ENCODE assay signal across 1 cellular context in genomic region chr2:17580319-17580715, GRCh38.
TF ChIP-seq lines count a peak whose summit lies in the region.

No MANE protein-coding gene starts in this region.

TF ChIP-seq in GM23338, 12 proteins besides CTCF, POLR2A, EP300 and RAD21 (continued from another document):
- TF ChIP-seq, protein P1, sequence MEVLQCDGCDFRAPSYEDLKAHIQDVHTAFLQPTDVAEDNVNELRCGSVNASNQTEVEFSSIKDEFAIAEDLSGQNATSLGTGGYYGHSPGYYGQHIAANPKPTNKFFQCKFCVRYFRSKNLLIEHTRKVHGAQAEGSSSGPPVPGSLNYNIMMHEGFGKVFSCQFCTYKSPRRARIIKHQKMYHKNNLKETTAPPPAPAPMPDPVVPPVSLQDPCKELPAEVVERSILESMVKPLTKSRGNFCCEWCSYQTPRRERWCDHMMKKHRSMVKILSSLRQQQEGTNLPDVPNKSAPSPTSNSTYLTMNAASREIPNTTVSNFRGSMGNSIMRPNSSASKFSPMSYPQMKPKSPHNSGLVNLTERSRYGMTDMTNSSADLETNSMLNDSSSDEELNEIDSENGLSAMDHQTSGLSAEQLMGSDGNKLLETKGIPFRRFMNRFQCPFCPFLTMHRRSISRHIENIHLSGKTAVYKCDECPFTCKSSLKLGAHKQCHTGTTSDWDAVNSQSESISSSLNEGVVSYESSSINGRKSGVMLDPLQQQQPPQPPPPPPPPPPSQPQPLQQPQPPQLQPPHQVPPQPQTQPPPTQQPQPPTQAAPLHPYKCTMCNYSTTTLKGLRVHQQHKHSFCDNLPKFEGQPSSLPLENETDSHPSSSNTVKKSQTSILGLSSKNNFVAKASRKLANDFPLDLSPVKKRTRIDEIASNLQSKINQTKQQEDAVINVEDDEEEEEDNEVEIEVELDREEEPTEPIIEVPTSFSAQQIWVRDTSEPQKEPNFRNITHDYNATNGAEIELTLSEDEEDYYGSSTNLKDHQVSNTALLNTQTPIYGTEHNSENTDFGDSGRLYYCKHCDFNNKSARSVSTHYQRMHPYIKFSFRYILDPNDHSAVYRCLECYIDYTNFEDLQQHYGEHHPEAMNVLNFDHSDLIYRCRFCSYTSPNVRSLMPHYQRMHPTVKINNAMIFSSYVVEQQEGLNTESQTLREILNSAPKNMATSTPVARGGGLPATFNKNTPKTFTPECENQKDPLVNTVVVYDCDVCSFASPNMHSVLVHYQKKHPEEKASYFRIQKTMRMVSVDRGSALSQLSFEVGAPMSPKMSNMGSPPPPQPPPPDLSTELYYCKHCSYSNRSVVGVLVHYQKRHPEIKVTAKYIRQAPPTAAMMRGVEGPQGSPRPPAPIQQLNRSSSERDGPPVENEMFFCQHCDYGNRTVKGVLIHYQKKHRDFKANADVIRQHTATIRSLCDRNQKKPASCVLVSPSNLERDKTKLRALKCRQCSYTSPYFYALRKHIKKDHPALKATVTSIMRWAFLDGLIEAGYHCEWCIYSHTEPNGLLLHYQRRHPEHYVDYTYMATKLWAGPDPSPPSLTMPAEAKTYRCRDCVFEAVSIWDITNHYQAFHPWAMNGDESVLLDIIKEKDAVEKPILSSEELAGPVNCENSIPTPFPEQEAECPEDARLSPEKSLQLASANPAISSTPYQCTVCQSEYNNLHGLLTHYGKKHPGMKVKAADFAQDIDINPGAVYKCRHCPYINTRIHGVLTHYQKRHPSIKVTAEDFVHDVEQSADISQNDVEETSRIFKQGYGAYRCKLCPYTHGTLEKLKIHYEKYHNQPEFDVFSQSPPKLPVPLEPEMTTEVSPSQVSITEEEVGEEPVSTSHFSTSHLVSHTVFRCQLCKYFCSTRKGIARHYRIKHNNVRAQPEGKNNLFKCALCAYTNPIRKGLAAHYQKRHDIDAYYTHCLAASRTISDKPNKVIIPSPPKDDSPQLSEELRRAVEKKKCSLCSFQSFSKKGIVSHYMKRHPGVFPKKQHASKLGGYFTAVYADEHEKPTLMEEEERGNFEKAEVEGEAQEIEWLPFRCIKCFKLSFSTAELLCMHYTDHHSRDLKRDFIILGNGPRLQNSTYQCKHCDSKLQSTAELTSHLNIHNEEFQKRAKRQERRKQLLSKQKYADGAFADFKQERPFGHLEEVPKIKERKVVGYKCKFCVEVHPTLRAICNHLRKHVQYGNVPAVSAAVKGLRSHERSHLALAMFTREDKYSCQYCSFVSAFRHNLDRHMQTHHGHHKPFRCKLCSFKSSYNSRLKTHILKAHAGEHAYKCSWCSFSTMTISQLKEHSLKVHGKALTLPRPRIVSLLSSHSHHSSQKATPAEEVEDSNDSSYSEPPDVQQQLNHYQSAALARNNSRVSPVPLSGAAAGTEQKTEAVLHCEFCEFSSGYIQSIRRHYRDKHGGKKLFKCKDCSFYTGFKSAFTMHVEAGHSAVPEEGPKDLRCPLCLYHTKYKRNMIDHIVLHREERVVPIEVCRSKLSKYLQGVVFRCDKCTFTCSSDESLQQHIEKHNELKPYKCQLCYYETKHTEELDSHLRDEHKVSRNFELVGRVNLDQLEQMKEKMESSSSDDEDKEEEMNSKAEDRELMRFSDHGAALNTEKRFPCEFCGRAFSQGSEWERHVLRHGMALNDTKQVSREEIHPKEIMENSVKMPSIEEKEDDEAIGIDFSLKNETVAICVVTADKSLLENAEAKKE (CRISPR knock-in tag; IDR thresholded peaks at IDR 0.05): no peak
- TF ChIP-seq ZNF114 (CRISPR knock-in tag; IDR thresholded peaks at IDR 0.05): no peak
- TF ChIP-seq EZH2 (IDR thresholded peaks at IDR 0.05; ENCODE audit: low read depth, unreplicated experiment): no peak
- TF ChIP-seq, protein P2, sequence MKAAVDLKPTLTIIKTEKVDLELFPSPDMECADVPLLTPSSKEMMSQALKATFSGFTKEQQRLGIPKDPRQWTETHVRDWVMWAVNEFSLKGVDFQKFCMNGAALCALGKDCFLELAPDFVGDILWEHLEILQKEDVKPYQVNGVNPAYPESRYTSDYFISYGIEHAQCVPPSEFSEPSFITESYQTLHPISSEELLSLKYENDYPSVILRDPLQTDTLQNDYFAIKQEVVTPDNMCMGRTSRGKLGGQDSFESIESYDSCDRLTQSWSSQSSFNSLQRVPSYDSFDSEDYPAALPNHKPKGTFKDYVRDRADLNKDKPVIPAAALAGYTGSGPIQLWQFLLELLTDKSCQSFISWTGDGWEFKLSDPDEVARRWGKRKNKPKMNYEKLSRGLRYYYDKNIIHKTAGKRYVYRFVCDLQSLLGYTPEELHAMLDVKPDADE (IDR thresholded peaks at IDR 0.05): no peak
